Comparison of ENCODE assay signal across 3 cellular contexts in genomic region chr9:102114557-102114956, GRCh38.
"Had no signal": no experiment of that assay in that cellular context is flagged by ENCODE, and none has a peak within 500 bp of the region (broad histone marks: within the 10 kb centered on the region; RNA-seq: fewer than 3 reads in every experiment).

No MANE protein-coding gene starts in this region.

- ATAC-seq: GM12878 had no signal

- H3K4me3 ChIP-seq: GM12878 had no signal

- DNase-seq: GDM1, GF-D8 had no signal
